1 cellular context compared by ENCODE assay signal in the genomic region with DNA sequence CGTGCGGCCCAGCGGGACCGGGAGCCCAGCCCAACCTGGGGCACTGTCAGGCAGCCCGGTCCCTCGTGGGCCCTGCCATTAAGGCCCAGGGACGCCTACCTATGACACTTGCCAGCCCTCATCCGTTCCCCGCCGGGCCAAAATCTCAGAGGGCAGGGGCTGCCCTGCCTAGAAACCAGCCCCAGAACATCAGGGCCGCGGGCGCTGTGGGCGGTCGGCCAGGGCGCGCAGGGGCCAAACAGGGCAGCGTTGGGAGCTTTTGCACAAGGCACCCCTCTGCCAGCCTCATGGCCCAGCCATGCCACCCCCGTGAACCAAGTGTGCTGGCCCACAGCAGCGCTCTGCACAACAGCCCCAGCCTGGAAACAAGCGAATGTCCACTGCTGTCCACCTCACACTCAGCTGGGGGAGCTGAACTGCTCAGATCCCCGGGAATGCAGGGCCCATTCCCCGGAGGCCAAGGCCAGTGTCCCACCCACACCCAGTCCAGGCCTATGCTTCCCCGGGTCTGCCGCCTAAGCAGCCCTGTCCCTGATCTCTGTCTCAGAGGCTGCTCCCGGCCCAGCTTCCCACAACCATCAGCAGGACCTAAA.
TF ChIP-seq lines count a peak whose summit lies in the region.

No MANE protein-coding gene starts in this region.

TF ChIP-seq in GM23338, 12 proteins besides CTCF, POLR2A, EP300 and RAD21 (continued from another document):
- no peak for TF ChIP-seq EZH2phosphoT487 (IDR thresholded peaks at IDR 0.05; ENCODE audit: unreplicated experiment)
- no peak for TF ChIP-seq CREB1 (CRISPR knock-in tag; IDR thresholded peaks at IDR 0.05; ENCODE audit: low read depth)
- TF ChIP-seq POLR2AphosphoS5 (IDR thresholded peaks at IDR 0.05; ENCODE audit: low read depth) = no peak
TF ChIP-seq in GM23338: peak in this region for 0.
